In genomic region chr6:100948381-100949133, GRCh38 we compare ENCODE assay signal across 1 cellular context.
A peak's percentile ranks its signal among the peaks of the same experiment; 100 is the strongest.
TF ChIP-seq lines count a peak whose summit lies in the region.

No MANE protein-coding gene starts in this region.

TF ChIP-seq in HepG2, 621 proteins besides CTCF, POLR2A, EP300 and RAD21 (continued from another document and continues in another):
- no peak for TF ChIP-seq CSRNP1 (CRISPR knock-in tag; IDR thresholded peaks at IDR 0.05)
- TF ChIP-seq NFE2L2 (IDR thresholded peaks at IDR 0.05; ENCODE audit: low read length) = no peak
- no peak for TF ChIP-seq PRDM4 (CRISPR knock-in tag; IDR thresholded peaks at IDR 0.05; ENCODE audit: borderline replicate concordance)
- 0 out of 2 replicates have a peak, but pooled peaks have one; percentile 47 for TF ChIP-seq MEF2D (CRISPR knock-in tag; IDR thresholded peaks at IDR 0.05)
- TF ChIP-seq SRY (CRISPR knock-in tag; IDR thresholded peaks at IDR 0.05) = no peak
- TF ChIP-seq ZNF609 (CRISPR knock-in tag; IDR thresholded peaks at IDR 0.05; ENCODE audit: borderline replicate concordance) = peak; percentile 95
- no peak for TF ChIP-seq ZNF251 (CRISPR knock-in tag; IDR thresholded peaks at IDR 0.05)
- TF ChIP-seq JDP2 (CRISPR knock-in tag; IDR thresholded peaks at IDR 0.05; ENCODE audit: borderline replicate concordance) = no peak
- no peak for TF ChIP-seq SMAD3 (CRISPR knock-in tag; IDR thresholded peaks at IDR 0.05)
- TF ChIP-seq HHEX (CRISPR knock-in tag; IDR thresholded peaks at IDR 0.05) = peak; percentile 93
- no peak for TF ChIP-seq BRCA1 (CRISPR knock-in tag; IDR thresholded peaks at IDR 0.05)
- no peak for TF ChIP-seq SATB2 (CRISPR knock-in tag; IDR thresholded peaks at IDR 0.05)
- TF ChIP-seq SALL1 (CRISPR knock-in tag; IDR thresholded peaks at IDR 0.05) = no peak
- no peak for TF ChIP-seq SP4 (CRISPR knock-in tag; IDR thresholded peaks at IDR 0.05)
- TF ChIP-seq CBX1 (IDR thresholded peaks at IDR 0.05; ENCODE audit: low read depth) = no peak
- TF ChIP-seq ZNF768 (CRISPR knock-in tag; IDR thresholded peaks at IDR 0.05) = no peak
- no peak for TF ChIP-seq NFIB (CRISPR knock-in tag; IDR thresholded peaks at IDR 0.05; ENCODE audit: borderline replicate concordance)
- TF ChIP-seq ZFP90 (CRISPR knock-in tag; IDR thresholded peaks at IDR 0.05; ENCODE audit: borderline replicate concordance) = no peak
- no peak for TF ChIP-seq ATF5 (CRISPR knock-in tag; IDR thresholded peaks at IDR 0.05; ENCODE audit: low read depth)
- no peak for TF ChIP-seq MLLT10 (CRISPR knock-in tag; IDR thresholded peaks at IDR 0.05)
- TF ChIP-seq ZNF296 (CRISPR knock-in tag; conservative IDR thresholded peaks at IDR 0.05) = no peak
- TF ChIP-seq NFATC3 (CRISPR knock-in tag; IDR thresholded peaks at IDR 0.05) = no peak
- no peak for TF ChIP-seq ZNF713 (CRISPR knock-in tag; IDR thresholded peaks at IDR 0.05)
- no peak for TF ChIP-seq HNRNPUL1 (IDR thresholded peaks at IDR 0.05; ENCODE audit: low read depth, low read length)
- no peak for TF ChIP-seq ZNF264 (CRISPR knock-in tag; IDR thresholded peaks at IDR 0.05)
- TF ChIP-seq ATAD3A (CRISPR knock-in tag; IDR thresholded peaks at IDR 0.05) = no peak
- no peak for TF ChIP-seq ZNF382 (CRISPR knock-in tag; IDR thresholded peaks at IDR 0.05; ENCODE audit: borderline replicate concordance)
- TF ChIP-seq ZNF253 (CRISPR knock-in tag; IDR thresholded peaks at IDR 0.05; ENCODE audit: borderline replicate concordance) = no peak
- TF ChIP-seq ZKSCAN1 (IDR thresholded peaks at IDR 0.05; ENCODE audit: low read length) = no peak
- peak; percentile 97 for TF ChIP-seq RERE (CRISPR knock-in tag; IDR thresholded peaks at IDR 0.05; ENCODE audit: low read depth)
- no peak for TF ChIP-seq HNRNPLL (IDR thresholded peaks at IDR 0.05; ENCODE audit: low read depth, low read length, poor library complexity, severe bottlenecking)
- no peak for TF ChIP-seq ZNF44 (CRISPR knock-in tag; IDR thresholded peaks at IDR 0.05)
- TF ChIP-seq ZNF747 (CRISPR knock-in tag; IDR thresholded peaks at IDR 0.05; ENCODE audit: borderline replicate concordance) = no peak
- TF ChIP-seq ZNF607 (CRISPR knock-in tag; IDR thresholded peaks at IDR 0.05; ENCODE audit: borderline replicate concordance) = no peak
- TF ChIP-seq SRSF9 (IDR thresholded peaks at IDR 0.05; ENCODE audit: borderline replicate concordance, insufficient read depth, low read depth, low read length, poor library complexity, severe bottlenecking) = no peak
- TF ChIP-seq ZNF263 (CRISPR knock-in tag; IDR thresholded peaks at IDR 0.05) = no peak
- no peak for TF ChIP-seq ZNF451 (CRISPR knock-in tag; IDR thresholded peaks at IDR 0.05)
- no peak for TF ChIP-seq PCBP1 (IDR thresholded peaks at IDR 0.05; ENCODE audit: borderline replicate concordance, low read depth, low read length)
- no peak for TF ChIP-seq ZNF30 (CRISPR knock-in tag; IDR thresholded peaks at IDR 0.05)
- no peak for TF ChIP-seq HNRNPL (IDR thresholded peaks at IDR 0.05; ENCODE audit: low read depth, low read length)
- TF ChIP-seq ZFP41 (CRISPR knock-in tag; IDR thresholded peaks at IDR 0.05; ENCODE audit: borderline replicate concordance) = no peak
- no peak for TF ChIP-seq DBP (CRISPR knock-in tag; IDR thresholded peaks at IDR 0.05; ENCODE audit: not compliant biosample characterization)
- no peak; the same call in 1 of the 2 replicates for TF ChIP-seq RXRA (CRISPR knock-in tag; IDR thresholded peaks at IDR 0.05)
- TF ChIP-seq SMC3 (IDR thresholded peaks at IDR 0.05; ENCODE audit: low read length) = no peak
- TF ChIP-seq ETS1 (CRISPR knock-in tag; IDR thresholded peaks at IDR 0.05) = no peak
- no peak for TF ChIP-seq TBP (CRISPR knock-in tag; IDR thresholded peaks at IDR 0.05)
- TF ChIP-seq ZNF574 (CRISPR knock-in tag; IDR thresholded peaks at IDR 0.05) = no peak
- TF ChIP-seq ZNF160 (CRISPR knock-in tag; IDR thresholded peaks at IDR 0.05) = no peak
